Comparison of ENCODE assay signal across 8 cellular contexts in the genomic region with DNA sequence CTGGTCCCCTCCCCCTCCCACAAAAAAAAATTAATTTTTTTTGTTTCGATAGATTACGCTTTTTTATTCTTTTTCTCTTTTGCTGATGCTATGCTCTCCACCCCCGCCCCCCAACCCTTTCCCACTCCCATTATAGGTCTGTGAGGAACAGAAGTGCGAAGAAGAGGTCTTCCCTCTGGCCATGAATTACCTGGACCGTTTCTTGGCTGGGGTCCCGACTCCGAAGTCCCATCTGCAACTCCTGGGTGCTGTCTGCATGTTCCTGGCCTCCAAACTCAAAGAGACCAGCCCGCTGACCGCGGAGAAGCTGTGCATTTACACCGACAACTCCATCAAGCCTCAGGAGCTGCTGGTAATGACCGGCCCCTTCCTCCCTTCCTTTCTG. TPM values are rescaled to one million over a fixed set of nuclear protein-coding genes. Genes with fewer than 3 reads are reported as not detected.
A peak's percentile ranks its signal among the peaks of the same experiment; 100 is the strongest.
DNase-seq lines count a peak whose midpoint lies in the region; ATAC-seq, FAIRE-seq and TF ChIP-seq lines count a peak whose summit lies in the region.

No MANE protein-coding gene starts in this region.

- no peak for DNase-seq in GM12891 (ENCODE audit: insufficient read length, low spot score)
- no peak for DNase-seq in activated CD4-positive, alpha-beta memory T cell treated with anti-CD3 and anti-CD28 coated beads, Interleukin-2, amount 10 ng/mL, durations not matched to agents 7 days and 5 days
- DNase-seq in glutamatergic neuron: no peak
- no peak for DNase-seq in retinal pigment epithelial cell (ENCODE audit: low read depth)
- no peak for DNase-seq in NCI-H1436 treated with DMSO at 0.1 percent for 48 hours (lab: John Stamatoyannopoulos, UW)
- no peak for DNase-seq in anterior cingulate cortex (lab: John Stamatoyannopoulos, UW)

- no peaks in the 10 kb centered on the region for H3K27me3 Mint-ChIP-seq in activated CD4-positive, alpha-beta memory T cell treated with anti-CD3 and anti-CD28 coated beads, Interleukin-2, amount 10 ng/mL, durations not matched to agents 7 days and 5 days
- H3K27me3 Mint-ChIP-seq in glutamatergic neuron (ENCODE audit: unreplicated experiment): peaks cover 9% of the 10 kb centered on the region

- H3K4me3 Mint-ChIP-seq in activated CD4-positive, alpha-beta memory T cell treated with anti-CD3 and anti-CD28 coated beads, Interleukin-2, amount 10 ng/mL, durations not matched to agents 7 days and 5 days: peak overlapping the region; percentile 97
- H3K4me3 Mint-ChIP-seq in glutamatergic neuron (ENCODE audit: unreplicated experiment): peak overlapping the region; percentile 93

- TF ChIP-seq POLR2A in GM12891 (IDR thresholded peaks at IDR 0.05; ENCODE audit: low read depth, low read length): no peak

- H3K4me1 Mint-ChIP-seq in activated CD4-positive, alpha-beta memory T cell treated with anti-CD3 and anti-CD28 coated beads, Interleukin-2, amount 10 ng/mL, durations not matched to agents 7 days and 5 days: peaks cover 57% of the 10 kb centered on the region
- peaks cover 31% of the 10 kb centered on the region for H3K4me1 Mint-ChIP-seq in glutamatergic neuron (ENCODE audit: low read depth, unreplicated experiment)

- no peaks in the 10 kb centered on the region for H3K9me3 Mint-ChIP-seq in activated CD4-positive, alpha-beta memory T cell treated with anti-CD3 and anti-CD28 coated beads, Interleukin-2, amount 10 ng/mL, durations not matched to agents 7 days and 5 days
- H3K9me3 Mint-ChIP-seq in glutamatergic neuron (ENCODE audit: unreplicated experiment): peaks cover 13% of the 10 kb centered on the region

- CTCF ChIA-PET in activated CD4-positive, alpha-beta memory T cell treated with anti-CD3 and anti-CD28 coated beads, Interleukin-2, amount 10 ng/mL, durations not matched to agents 7 days and 5 days (lab: Charles Lee): interaction anchor here (0.7 to 13.5 kb wide), 28 partner anchors 8 to 976 kb away, joined by 3 to 190 read pairs (median 10); a partner anchor contains a TSS

- peaks cover 73% of the 10 kb centered on the region for H3K36me3 Mint-ChIP-seq in activated CD4-positive, alpha-beta memory T cell treated with anti-CD3 and anti-CD28 coated beads, Interleukin-2, amount 10 ng/mL, durations not matched to agents 7 days and 5 days (ENCODE audit: low read depth)
- H3K36me3 Mint-ChIP-seq in glutamatergic neuron (ENCODE audit: unreplicated experiment): no peaks in the 10 kb centered on the region

- no peak for TF ChIP-seq CTCF in glutamatergic neuron (IDR thresholded peaks at IDR 0.05; ENCODE audit: partially characterized antibody, unreplicated experiment)
- no peak for TF ChIP-seq CTCF in retinal pigment epithelial cell (conservative IDR thresholded peaks at IDR 0.05; ENCODE audit: low read depth, low read length)

- H3K4me3 ChIP-seq in retinal pigment epithelial cell (ENCODE audit: low read length): peak overlapping the region; percentile 61

- peak overlapping the region; percentile 100 for H3K27ac Mint-ChIP-seq in activated CD4-positive, alpha-beta memory T cell treated with anti-CD3 and anti-CD28 coated beads, Interleukin-2, amount 10 ng/mL, durations not matched to agents 7 days and 5 days
- H3K27ac Mint-ChIP-seq in glutamatergic neuron (ENCODE audit: unreplicated experiment): peak overlapping the region; percentile 92

- FAIRE-seq in GM12891 (lab: Jason Lieb, UNC): peak; percentile 33

- ATAC-seq in GM21529 (IDR thresholded peaks at IDR 0.05; ENCODE audit: unreplicated experiment) (no peak), GM21390 (IDR thresholded peaks at IDR 0.05; ENCODE audit: unreplicated experiment) (no peak)

- POLR2A ChIA-PET in activated CD4-positive, alpha-beta memory T cell treated with anti-CD3 and anti-CD28 coated beads, Interleukin-2, amount 10 ng/mL, durations not matched to agents 7 days and 5 days (lab: Charles Lee): interaction anchor here (0.6 to 22.7 kb wide), 26 partner anchors 7 to 523 kb away, joined by 3 to 422 read pairs (median 8); a partner anchor contains a TSS

TF ChIP-seq in GM12891, 5 proteins besides CTCF, POLR2A, EP300 and RAD21:
- TF ChIP-seq TAF1 (IDR thresholded peaks at IDR 0.05; ENCODE audit: low read depth, low read length) (no peak), PAX5 (IDR thresholded peaks at IDR 0.05; ENCODE audit: insufficient read depth, low read length, severe bottlenecking) (no peak), POU2F2 (IDR thresholded peaks at IDR 0.05; ENCODE audit: low read depth, low read length) (no peak), POLR2AphosphoS5 (IDR thresholded peaks at IDR 0.05; ENCODE audit: low read depth, low read length) (no peak), SPI1 (IDR thresholded peaks at IDR 0.05; ENCODE audit: low read depth, low read length) (no peak)

RNA-seq across cellular contexts. Expression of a gene that starts 2.3 kb away (rescaled TPM):
- 64.3 TPM for polyA plus RNA-seq in GM12891 (2012; ENCODE audit: low read depth, missing spikeins)
- 100 to 1,000 TPM; 389 to 401 TPM for total RNA-seq in activated CD4-positive, alpha-beta memory T cell treated with anti-CD3 and anti-CD28 coated beads, Interleukin-2, amount 10 ng/mL, durations not matched to agents 7 days and 5 days
- 98.0 TPM for total RNA-seq in glutamatergic neuron (ENCODE audit: unreplicated experiment)

RNA-seq across cellular contexts. Expression of a gene that starts 45.2 kb away (rescaled TPM):
- 15.4 TPM for polyA plus RNA-seq in GM12891 (2012; ENCODE audit: low read depth, missing spikeins)
- 10 to 100 TPM; 11.8 to 12.8 TPM for total RNA-seq in activated CD4-positive, alpha-beta memory T cell treated with anti-CD3 and anti-CD28 coated beads, Interleukin-2, amount 10 ng/mL, durations not matched to agents 7 days and 5 days
- total RNA-seq in glutamatergic neuron (ENCODE audit: unreplicated experiment): 20.7 TPM
